In the genomic region with DNA sequence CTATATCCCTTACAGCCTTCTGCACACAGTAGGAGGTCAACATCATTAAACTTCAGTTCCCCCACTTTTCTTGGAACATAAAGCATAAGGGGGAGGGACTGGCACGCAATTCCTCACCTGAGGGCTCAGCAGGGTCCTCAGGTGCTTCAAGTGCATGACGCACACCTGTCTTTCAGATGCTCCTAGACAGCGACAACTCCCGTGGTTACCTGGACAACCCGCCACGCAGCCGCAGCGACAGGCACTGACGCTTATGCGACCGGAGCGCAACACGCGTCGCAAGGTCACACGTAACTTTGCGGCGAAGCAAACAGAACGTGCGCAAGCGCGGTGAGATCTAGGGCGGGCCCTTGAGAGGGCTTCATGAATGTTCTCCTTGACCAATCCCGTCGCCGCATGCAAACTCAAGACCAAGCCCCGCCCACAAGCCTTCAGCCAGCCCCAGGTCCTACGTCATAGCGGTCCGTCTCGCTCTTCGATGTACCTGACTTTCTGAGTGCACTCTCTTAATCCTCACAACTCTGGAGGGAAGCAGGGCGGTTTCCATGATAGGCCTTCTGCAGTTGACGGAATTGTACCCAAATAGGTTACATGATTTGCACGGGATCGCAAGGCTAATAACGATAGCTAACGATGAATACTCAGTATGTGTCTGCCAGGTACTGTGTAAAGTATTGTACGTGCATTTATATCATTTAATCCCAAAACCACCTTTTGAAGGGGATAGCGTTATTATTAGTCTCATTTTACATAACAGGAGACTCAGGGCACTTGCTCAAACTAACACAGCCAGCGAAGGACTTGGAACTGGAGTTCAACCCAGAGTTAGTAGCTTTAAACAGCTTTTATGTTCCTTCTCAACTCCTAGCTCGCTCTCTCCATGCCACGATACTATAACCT, we compare ENCODE assay signal across 1 cellular context.
A peak's percentile ranks its signal among the peaks of the same experiment; 100 is the strongest.
TF ChIP-seq lines count a peak whose summit lies in the region.

A gene with protein sequence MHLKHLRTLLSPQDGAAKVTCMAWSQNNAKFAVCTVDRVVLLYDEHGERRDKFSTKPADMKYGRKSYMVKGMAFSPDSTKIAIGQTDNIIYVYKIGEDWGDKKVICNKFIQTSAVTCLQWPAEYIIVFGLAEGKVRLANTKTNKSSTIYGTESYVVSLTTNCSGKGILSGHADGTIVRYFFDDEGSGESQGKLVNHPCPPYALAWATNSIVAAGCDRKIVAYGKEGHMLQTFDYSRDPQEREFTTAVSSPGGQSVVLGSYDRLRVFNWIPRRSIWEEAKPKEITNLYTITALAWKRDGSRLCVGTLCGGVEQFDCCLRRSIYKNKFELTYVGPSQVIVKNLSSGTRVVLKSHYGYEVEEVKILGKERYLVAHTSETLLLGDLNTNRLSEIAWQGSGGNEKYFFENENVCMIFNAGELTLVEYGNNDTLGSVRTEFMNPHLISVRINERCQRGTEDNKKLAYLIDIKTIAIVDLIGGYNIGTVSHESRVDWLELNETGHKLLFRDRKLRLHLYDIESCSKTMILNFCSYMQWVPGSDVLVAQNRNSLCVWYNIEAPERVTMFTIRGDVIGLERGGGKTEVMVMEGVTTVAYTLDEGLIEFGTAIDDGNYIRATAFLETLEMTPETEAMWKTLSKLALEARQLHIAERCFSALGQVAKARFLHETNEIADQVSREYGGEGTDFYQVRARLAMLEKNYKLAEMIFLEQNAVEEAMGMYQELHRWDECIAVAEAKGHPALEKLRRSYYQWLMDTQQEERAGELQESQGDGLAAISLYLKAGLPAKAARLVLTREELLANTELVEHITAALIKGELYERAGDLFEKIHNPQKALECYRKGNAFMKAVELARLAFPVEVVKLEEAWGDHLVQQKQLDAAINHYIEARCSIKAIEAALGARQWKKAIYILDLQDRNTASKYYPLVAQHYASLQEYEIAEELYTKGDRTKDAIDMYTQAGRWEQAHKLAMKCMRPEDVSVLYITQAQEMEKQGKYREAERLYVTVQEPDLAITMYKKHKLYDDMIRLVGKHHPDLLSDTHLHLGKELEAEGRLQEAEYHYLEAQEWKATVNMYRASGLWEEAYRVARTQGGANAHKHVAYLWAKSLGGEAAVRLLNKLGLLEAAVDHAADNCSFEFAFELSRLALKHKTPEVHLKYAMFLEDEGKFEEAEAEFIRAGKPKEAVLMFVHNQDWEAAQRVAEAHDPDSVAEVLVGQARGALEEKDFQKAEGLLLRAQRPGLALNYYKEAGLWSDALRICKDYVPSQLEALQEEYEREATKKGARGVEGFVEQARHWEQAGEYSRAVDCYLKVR (N-terminal part only) (minus strand): TSS at position 246 of the 900 bp plus-strand sequence. CDS start 90 bp downstream, at position 156.

TF ChIP-seq in WTC11, 78 proteins besides CTCF, POLR2A, EP300 and RAD21 (continued from another document):
- TF ChIP-seq, protein P1, sequence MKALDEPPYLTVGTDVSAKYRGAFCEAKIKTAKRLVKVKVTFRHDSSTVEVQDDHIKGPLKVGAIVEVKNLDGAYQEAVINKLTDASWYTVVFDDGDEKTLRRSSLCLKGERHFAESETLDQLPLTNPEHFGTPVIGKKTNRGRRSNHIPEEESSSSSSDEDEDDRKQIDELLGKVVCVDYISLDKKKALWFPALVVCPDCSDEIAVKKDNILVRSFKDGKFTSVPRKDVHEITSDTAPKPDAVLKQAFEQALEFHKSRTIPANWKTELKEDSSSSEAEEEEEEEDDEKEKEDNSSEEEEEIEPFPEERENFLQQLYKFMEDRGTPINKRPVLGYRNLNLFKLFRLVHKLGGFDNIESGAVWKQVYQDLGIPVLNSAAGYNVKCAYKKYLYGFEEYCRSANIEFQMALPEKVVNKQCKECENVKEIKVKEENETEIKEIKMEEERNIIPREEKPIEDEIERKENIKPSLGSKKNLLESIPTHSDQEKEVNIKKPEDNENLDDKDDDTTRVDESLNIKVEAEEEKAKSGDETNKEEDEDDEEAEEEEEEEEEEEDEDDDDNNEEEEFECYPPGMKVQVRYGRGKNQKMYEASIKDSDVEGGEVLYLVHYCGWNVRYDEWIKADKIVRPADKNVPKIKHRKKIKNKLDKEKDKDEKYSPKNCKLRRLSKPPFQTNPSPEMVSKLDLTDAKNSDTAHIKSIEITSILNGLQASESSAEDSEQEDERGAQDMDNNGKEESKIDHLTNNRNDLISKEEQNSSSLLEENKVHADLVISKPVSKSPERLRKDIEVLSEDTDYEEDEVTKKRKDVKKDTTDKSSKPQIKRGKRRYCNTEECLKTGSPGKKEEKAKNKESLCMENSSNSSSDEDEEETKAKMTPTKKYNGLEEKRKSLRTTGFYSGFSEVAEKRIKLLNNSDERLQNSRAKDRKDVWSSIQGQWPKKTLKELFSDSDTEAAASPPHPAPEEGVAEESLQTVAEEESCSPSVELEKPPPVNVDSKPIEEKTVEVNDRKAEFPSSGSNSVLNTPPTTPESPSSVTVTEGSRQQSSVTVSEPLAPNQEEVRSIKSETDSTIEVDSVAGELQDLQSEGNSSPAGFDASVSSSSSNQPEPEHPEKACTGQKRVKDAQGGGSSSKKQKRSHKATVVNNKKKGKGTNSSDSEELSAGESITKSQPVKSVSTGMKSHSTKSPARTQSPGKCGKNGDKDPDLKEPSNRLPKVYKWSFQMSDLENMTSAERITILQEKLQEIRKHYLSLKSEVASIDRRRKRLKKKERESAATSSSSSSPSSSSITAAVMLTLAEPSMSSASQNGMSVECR (CRISPR knock-in tag; IDR thresholded peaks at IDR 0.05; ENCODE audit: borderline replicate concordance) = peak; percentile 96; the same call in 1 of the 2 replicates
- TF ChIP-seq SP1 (CRISPR knock-in tag; conservative IDR thresholded peaks at IDR 0.05) = peak; percentile 54
